ENCODE assay signal across 8 cellular contexts in genomic region chr12:2481346-2481745, GRCh38.
"Had no signal": no experiment of that assay in that cellular context is flagged by ENCODE, and none has a peak within 500 bp of the region (broad histone marks: within the 10 kb centered on the region; RNA-seq: fewer than 3 reads in every experiment).

No MANE protein-coding gene starts in this region.

- DNase-seq: GM23248, GOT3, H7, HFFc6 had no signal

- H3K36me3 ChIP-seq: HAP-1 had no signal

- ATAC-seq: HCT116, HepG2 had no signal

- H3K4me1 ChIP-seq: HAP-1 had no signal

- H3K9me3 ChIP-seq: HAP-1 had no signal

- H3K4me3 ChIP-seq: GM23248, HAP-1 had no signal

- H3K27ac ChIP-seq: GM23248, HL-60 had no signal
